In the genomic region with DNA sequence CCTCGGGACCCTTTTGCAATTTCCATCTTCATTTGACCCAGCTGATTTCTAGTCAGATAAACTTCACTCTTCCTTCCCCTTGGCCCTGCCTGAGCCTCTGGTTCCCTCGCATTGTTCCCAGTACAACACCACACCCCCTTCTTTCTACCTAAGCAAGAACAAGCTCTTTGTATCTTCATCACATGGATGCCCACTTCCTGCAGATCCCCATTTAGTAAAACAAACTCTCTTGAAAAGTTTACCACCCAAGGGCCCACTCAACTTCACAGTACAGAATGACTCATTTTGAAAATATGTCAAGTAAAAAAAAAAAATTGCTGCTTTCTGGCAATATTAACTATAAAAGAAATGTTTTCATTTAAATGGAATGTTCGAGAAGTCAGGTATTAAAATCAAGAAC, we compare ENCODE assay signal across 12 cellular contexts. TPM values are rescaled to one million over a fixed set of nuclear protein-coding genes. Genes with fewer than 3 reads are reported as not detected.
DNase-seq lines count a peak whose midpoint lies in the region; ATAC-seq and TF ChIP-seq lines count a peak whose summit lies in the region.
"Had no signal": no experiment of that assay in that cellular context is flagged by ENCODE, and none has a peak within 500 bp of the region (broad histone marks: within the 10 kb centered on the region; RNA-seq: fewer than 3 reads in every experiment).

No MANE protein-coding gene starts in this region.

- H3K27ac ChIP-seq in neural cell (ENCODE audit: low read length): no peak overlapping the region
- H3K27ac ChIP-seq: testis had no signal

- DNase-seq in GM03348 (ENCODE audit: low spot score): peak; percentile 13
- peak; percentile 53 for DNase-seq in HK-2 (ENCODE audit: unreplicated experiment)
- DNase-seq in dedifferentiated amniotic fluid mesenchymal stem cell (ENCODE audit: extremely low spot score): peak; percentile 37
- DNase-seq in activated naive CD4-positive, alpha-beta T cell treated with anti-CD3 and anti-CD28 coated beads, Interleukin-2, amount 10 ng/mL, durations not matched to agents 7 days and 5 days: no peak
- DNase-seq in erythroblast (lab: John Stamatoyannopoulos, UW): no peak
- DNase-seq: NCI-H1092 treated with DMSO at 0.1 percent for 48 hours, testis had no signal

- ATAC-seq in HG02970 (IDR thresholded peaks at IDR 0.05; ENCODE audit: low FRiP score, unreplicated experiment): no peak
- ATAC-seq in HG02678 (IDR thresholded peaks at IDR 0.05; ENCODE audit: unreplicated experiment): no peak

- CTCF ChIA-PET in activated naive CD4-positive, alpha-beta T cell treated with anti-CD3 and anti-CD28 coated beads, Interleukin-2, amount 10 ng/mL, durations not matched to agents 7 days and 5 days (lab: Charles Lee): interaction anchor here (1.8 to 2.7 kb wide), 2 partner anchors 10 to 14 kb away, joined by 6 to 11 read pairs; no protein-coding TSS in a partner anchor

- peaks cover 48% of the 10 kb centered on the region for H3K27me3 Mint-ChIP-seq in activated naive CD4-positive, alpha-beta T cell treated with anti-CD3 and anti-CD28 coated beads, Interleukin-2, amount 10 ng/mL, durations not matched to agents 7 days and 5 days

- no peaks in the 10 kb centered on the region for H3K36me3 ChIP-seq in neural cell (ENCODE audit: insufficient read depth, low read length)

- no peaks in the 10 kb centered on the region for H3K9me2 ChIP-seq in neural cell (ENCODE audit: insufficient read depth, low read length)

- H3K9ac ChIP-seq in neural cell (ENCODE audit: low read length): no peak overlapping the region

- H3K4me3 ChIP-seq in neural cell (ENCODE audit: low read length): peak overlapping the region; percentile 35
- H3K4me3 ChIP-seq: testis had no signal

- H3K4me3 Mint-ChIP-seq in activated naive CD4-positive, alpha-beta T cell treated with anti-CD3 and anti-CD28 coated beads, Interleukin-2, amount 10 ng/mL, durations not matched to agents 7 days and 5 days: no peak overlapping the region
- H3K4me3 Mint-ChIP-seq: natural killer cell treated with Interleukin-12 subunit alpha and Interleukin-12 subunit beta and Interleukin-15 and Interleukin-18, amount 100 ng/mL, for 72 hours; T-helper 2 cell treated with Interferon-gamma antibody and Interleukin-4, amounts not matched to agents 5 μg/mL and 100 μg/mL, for 36 hours had no signal

- peak overlapping the region; percentile 28 for H3K4me2 ChIP-seq in neural cell (ENCODE audit: low read length)

- H3K9me3 Mint-ChIP-seq in activated naive CD4-positive, alpha-beta T cell treated with anti-CD3 and anti-CD28 coated beads, Interleukin-2, amount 10 ng/mL, durations not matched to agents 7 days and 5 days: no peaks in the 10 kb centered on the region
- H3K9me3 Mint-ChIP-seq: natural killer cell treated with Interleukin-12 subunit alpha and Interleukin-12 subunit beta and Interleukin-15 and Interleukin-18, amount 100 ng/mL, for 72 hours; T-helper 2 cell treated with Interferon-gamma antibody and Interleukin-4, amounts not matched to agents 5 μg/mL and 100 μg/mL, for 36 hours had no signal

- H3K9me3 ChIP-seq in neural cell (ENCODE audit: low read length): no peaks in the 10 kb centered on the region
- H3K9me3 ChIP-seq: testis had no signal

- no peaks in the 10 kb centered on the region for H4K20me1 ChIP-seq in neural cell (ENCODE audit: insufficient read depth)

- H3K4me1 Mint-ChIP-seq in activated naive CD4-positive, alpha-beta T cell treated with anti-CD3 and anti-CD28 coated beads, Interleukin-2, amount 10 ng/mL, durations not matched to agents 7 days and 5 days: no peaks in the 10 kb centered on the region

- H3K79me2 ChIP-seq in neural cell (replicated peaks; ENCODE audit: insufficient read depth, low read length): peaks cover 46% of the 10 kb centered on the region

- no peak for TF ChIP-seq POLR2A in erythroblast (IDR thresholded peaks at IDR 0.05; ENCODE audit: low read length)

- H2AFZ ChIP-seq in neural cell (ENCODE audit: low read depth, low read length): no peak overlapping the region

- no peak for TF ChIP-seq EP300 in neural cell (conservative IDR thresholded peaks at IDR 0.05; ENCODE audit: poor library complexity, severe bottlenecking)

- H3K27me3 ChIP-seq in neural cell (ENCODE audit: insufficient read depth, low read depth, low read length): no peaks in the 10 kb centered on the region
- H3K27me3 ChIP-seq: testis had no signal

- TF ChIP-seq RAD21 in neural cell (conservative IDR thresholded peaks at IDR 0.05): no peak

- no peaks in the 10 kb centered on the region for H3F3A ChIP-seq in neural cell (ENCODE audit: insufficient read depth, low read length, poor library complexity, severe bottlenecking)

- H3K36me3 Mint-ChIP-seq in activated naive CD4-positive, alpha-beta T cell treated with anti-CD3 and anti-CD28 coated beads, Interleukin-2, amount 10 ng/mL, durations not matched to agents 7 days and 5 days: no peaks in the 10 kb centered on the region
- H3K36me3 Mint-ChIP-seq: natural killer cell treated with Interleukin-12 subunit alpha and Interleukin-12 subunit beta and Interleukin-15 and Interleukin-18, amount 100 ng/mL, for 72 hours had no signal

- no peak overlapping the region for H3K27ac Mint-ChIP-seq in activated naive CD4-positive, alpha-beta T cell treated with anti-CD3 and anti-CD28 coated beads, Interleukin-2, amount 10 ng/mL, durations not matched to agents 7 days and 5 days
- H3K27ac Mint-ChIP-seq: natural killer cell treated with Interleukin-12 subunit alpha and Interleukin-12 subunit beta and Interleukin-15 and Interleukin-18, amount 100 ng/mL, for 72 hours; T-helper 2 cell treated with Interferon-gamma antibody and Interleukin-4, amounts not matched to agents 5 μg/mL and 100 μg/mL, for 36 hours had no signal

- no peak for TF ChIP-seq CTCF in neural cell (IDR thresholded peaks at IDR 0.05; ENCODE audit: poor library complexity, severe bottlenecking)

TF ChIP-seq in neural cell, 6 proteins besides CTCF, POLR2A, EP300 and RAD21:
- TF ChIP-seq MXI1 (conservative IDR thresholded peaks at IDR 0.05; ENCODE audit: poor library complexity, severe bottlenecking) (no peak), TAF1 (IDR thresholded peaks at IDR 0.05; ENCODE audit: low read depth) (no peak), POLR2AphosphoS5 (IDR thresholded peaks at IDR 0.05) (no peak), EZH2 (IDR thresholded peaks at IDR 0.05; ENCODE audit: borderline replicate concordance, insufficient read depth, low read length, poor library complexity, severe bottlenecking) (no peak), SMC3 (conservative IDR thresholded peaks at IDR 0.05; ENCODE audit: poor library complexity) (no peak)
- TF ChIP-seq, protein P1, sequence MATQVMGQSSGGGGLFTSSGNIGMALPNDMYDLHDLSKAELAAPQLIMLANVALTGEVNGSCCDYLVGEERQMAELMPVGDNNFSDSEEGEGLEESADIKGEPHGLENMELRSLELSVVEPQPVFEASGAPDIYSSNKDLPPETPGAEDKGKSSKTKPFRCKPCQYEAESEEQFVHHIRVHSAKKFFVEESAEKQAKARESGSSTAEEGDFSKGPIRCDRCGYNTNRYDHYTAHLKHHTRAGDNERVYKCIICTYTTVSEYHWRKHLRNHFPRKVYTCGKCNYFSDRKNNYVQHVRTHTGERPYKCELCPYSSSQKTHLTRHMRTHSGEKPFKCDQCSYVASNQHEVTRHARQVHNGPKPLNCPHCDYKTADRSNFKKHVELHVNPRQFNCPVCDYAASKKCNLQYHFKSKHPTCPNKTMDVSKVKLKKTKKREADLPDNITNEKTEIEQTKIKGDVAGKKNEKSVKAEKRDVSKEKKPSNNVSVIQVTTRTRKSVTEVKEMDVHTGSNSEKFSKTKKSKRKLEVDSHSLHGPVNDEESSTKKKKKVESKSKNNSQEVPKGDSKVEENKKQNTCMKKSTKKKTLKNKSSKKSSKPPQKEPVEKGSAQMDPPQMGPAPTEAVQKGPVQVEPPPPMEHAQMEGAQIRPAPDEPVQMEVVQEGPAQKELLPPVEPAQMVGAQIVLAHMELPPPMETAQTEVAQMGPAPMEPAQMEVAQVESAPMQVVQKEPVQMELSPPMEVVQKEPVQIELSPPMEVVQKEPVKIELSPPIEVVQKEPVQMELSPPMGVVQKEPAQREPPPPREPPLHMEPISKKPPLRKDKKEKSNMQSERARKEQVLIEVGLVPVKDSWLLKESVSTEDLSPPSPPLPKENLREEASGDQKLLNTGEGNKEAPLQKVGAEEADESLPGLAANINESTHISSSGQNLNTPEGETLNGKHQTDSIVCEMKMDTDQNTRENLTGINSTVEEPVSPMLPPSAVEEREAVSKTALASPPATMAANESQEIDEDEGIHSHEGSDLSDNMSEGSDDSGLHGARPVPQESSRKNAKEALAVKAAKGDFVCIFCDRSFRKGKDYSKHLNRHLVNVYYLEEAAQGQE (IDR thresholded peaks at IDR 0.05; ENCODE audit: borderline replicate concordance): no peak
TF ChIP-seq in neural cell: peak in this region for 0.

RNA-seq across cellular contexts. Expression of a gene that starts 5.2 kb away (rescaled TPM):
- polyA plus RNA-seq in neural cell: 106 and 130 TPM in 2 replicates
- polyA minus RNA-seq in neural cell: 90.8 and 113 TPM in 2 replicates

RNA-seq across cellular contexts. Expression of a gene that starts 49.7 kb away (rescaled TPM):
- 23.0 and 23.5 TPM in 2 replicates for polyA plus RNA-seq in neural cell
- 10.0 and 10.7 TPM in 2 replicates for polyA minus RNA-seq in neural cell

Comparison
In these comparisons a context has a peak if more than half of its experiments do, and no peak if none do; other contexts are left out.
1. DNase-seq: peak in GM03348 (single experiment), HK-2 (single experiment) and dedifferentiated amniotic fluid mesenchymal stem cell (single experiment); none in activated naive CD4-positive, alpha-beta T cell treated with anti-CD3 and anti-CD28 coated beads, Interleukin-2, amount 10 ng/mL, durations not matched to agents 7 days and 5 days (single experiment) and erythroblast (0 of 2).